ENCODE assay signal across 21 cellular contexts in genomic region chr19:41437944-41438574, GRCh38. TPM values are rescaled to one million over a fixed set of nuclear protein-coding genes. Genes with fewer than 3 reads are reported as not detected.
DNase-seq lines count a peak whose midpoint lies in the region; ATAC-seq and TF ChIP-seq lines count a peak whose summit lies in the region.
"Had no signal": no experiment of that assay in that cellular context is flagged by ENCODE, and none has a peak within 500 bp of the region (broad histone marks: within the 10 kb centered on the region; RNA-seq: fewer than 3 reads in every experiment).

No MANE protein-coding gene starts in this region.

- no peaks in the 10 kb centered on the region for H3K9me3 Mint-ChIP-seq in T-helper 2 cell treated with Interferon-gamma antibody and Interleukin-4, amounts not matched to agents 5 μg/mL and 100 μg/mL, for 36 hours
- H3K9me3 Mint-ChIP-seq in brain: no peaks in the 10 kb centered on the region
- H3K9me3 Mint-ChIP-seq: naive B cell had no signal

- H3K79me2 ChIP-seq in osteoblast (ENCODE audit: insufficient read depth, low read length): peaks cover 3% of the 10 kb centered on the region

- no peaks in the 10 kb centered on the region for H3K9me3 ChIP-seq in osteoblast (ENCODE audit: low read depth, low read length)
- H3K9me3 ChIP-seq: heart left ventricle had no signal

- H4K20me1 ChIP-seq in osteoblast (ENCODE audit: insufficient read depth, low read length): no peaks in the 10 kb centered on the region

- no peak overlapping the region for H3K4me3 Mint-ChIP-seq in T-helper 2 cell treated with Interferon-gamma antibody and Interleukin-4, amounts not matched to agents 5 μg/mL and 100 μg/mL, for 36 hours
- peak overlapping the region in 3 of 5 experiments; percentile 53 to 79 (median 76) for H3K4me3 Mint-ChIP-seq in brain

- no peak for ATAC-seq in HG03045 (IDR thresholded peaks at IDR 0.05; ENCODE audit: unreplicated experiment)
- ATAC-seq: esophagus mucosa, heart left ventricle, left lobe of liver, Panc1 had no signal

- no peaks in the 10 kb centered on the region for H3K27me3 Mint-ChIP-seq in T-helper 2 cell treated with Interferon-gamma antibody and Interleukin-4, amounts not matched to agents 5 μg/mL and 100 μg/mL, for 36 hours (ENCODE audit: low read depth)
- peaks cover 11% of the 10 kb centered on the region for H3K27me3 Mint-ChIP-seq in brain

- H2AFZ ChIP-seq in osteoblast (ENCODE audit: low read length): no peak overlapping the region

- no peak for TF ChIP-seq CTCF in brain (conservative IDR thresholded peaks at IDR 0.05)
- no peak for TF ChIP-seq CTCF in osteoblast (IDR thresholded peaks at IDR 0.05; ENCODE audit: extremely low read depth, low read depth, low read length)

- no peak for DNase-seq in T-helper 2 cell treated with Interferon-gamma antibody and Interleukin-4, amounts not matched to agents 5 μg/mL and 100 μg/mL, for 36 hours (ENCODE audit: low spot score)
- DNase-seq in T-helper 2 cell (no peak), H7 (peak; percentile 32), osteoblast (ENCODE audit: insufficient read length, low spot score, missing footprints) (peak; percentile 45), NCI-H1048 (lab: John Stamatoyannopoulos, UW) (no peak), GM03348 (ENCODE audit: low spot score) (no peak)
- DNase-seq: 8988T; activated CD4-positive, alpha-beta T cell treated with anti-CD3 and anti-CD28 coated beads, Interleukin-2, amount 50 U/mL, for 4 hours; KG1; naive B cell; NCI-H1436; stimulated activated naive CD4-positive, alpha-beta T cell had no signal

- H3K4me1 ChIP-seq in osteoblast (ENCODE audit: insufficient read depth, low read length): peaks cover 5% of the 10 kb centered on the region

- H3K4me2 ChIP-seq in osteoblast (ENCODE audit: insufficient read depth, low read length): no peak overlapping the region

- peak overlapping the region; percentile 18 for H3K27ac Mint-ChIP-seq in T-helper 2 cell treated with Interferon-gamma antibody and Interleukin-4, amounts not matched to agents 5 μg/mL and 100 μg/mL, for 36 hours
- H3K27ac Mint-ChIP-seq in brain: peak overlapping the region in 3 of 5 experiments; percentile 10 to 64 (median 28)

- H3K27ac ChIP-seq in osteoblast (ENCODE audit: low read depth, low read length): no peak overlapping the region
- H3K27ac ChIP-seq: coronary artery had no signal

- peaks cover 23% of the 10 kb centered on the region for H3K4me1 Mint-ChIP-seq in T-helper 2 cell treated with Interferon-gamma antibody and Interleukin-4, amounts not matched to agents 5 μg/mL and 100 μg/mL, for 36 hours (ENCODE audit: low read depth)
- peaks cover 14% of the 10 kb centered on the region for H3K4me1 Mint-ChIP-seq in brain

- no peaks in the 10 kb centered on the region for H3K27me3 ChIP-seq in H7 (ENCODE audit: control insufficient read depth, insufficient read depth, low read length)
- no peaks in the 10 kb centered on the region for H3K27me3 ChIP-seq in osteoblast (ENCODE audit: insufficient read depth, low read length)
- H3K27me3 ChIP-seq: heart left ventricle had no signal

- H3K4me3 ChIP-seq in H7 (ENCODE audit: insufficient read depth, low read depth, low read length) (no peak overlapping the region), osteoblast (ENCODE audit: insufficient read depth, low read length) (no peak overlapping the region)

- H3K36me3 Mint-ChIP-seq in T-helper 2 cell treated with Interferon-gamma antibody and Interleukin-4, amounts not matched to agents 5 μg/mL and 100 μg/mL, for 36 hours (ENCODE audit: low read depth): peaks cover 6% of the 10 kb centered on the region
- peaks cover 16% of the 10 kb centered on the region for H3K36me3 Mint-ChIP-seq in brain

- H3K36me3 ChIP-seq in H7 (replicated peaks; ENCODE audit: control insufficient read depth, insufficient read depth, low read length): peaks cover 4% of the 10 kb centered on the region
- peaks cover 10% of the 10 kb centered on the region for H3K36me3 ChIP-seq in osteoblast (ENCODE audit: insufficient read depth, low read length)

RNA-seq across cellular contexts. Expression of gene DMAC2, which starts 1.7 kb away (rescaled TPM):
- 80.0 and 96.0 TPM in 2 replicates for total RNA-seq in H7 (2014; rRNA removed; shearing (Covaris generic))
- 71.4 TPM for polyA plus RNA-seq in brain (ENCODE audit: insufficient read depth, low read depth, low replicate concordance)
- 27.4 and 30.0 TPM in 2 replicates for total RNA-seq in osteoblast

RNA-seq across cellular contexts. Expression of gene ERICH4, which starts 4.9 kb away (rescaled TPM):
- total RNA-seq in H7 (2014; rRNA removed; shearing (Covaris generic)): not detected in 2 replicates
- polyA plus RNA-seq in brain (ENCODE audit: insufficient read depth, low read depth, low replicate concordance): not detected
- not detected in 2 replicates for total RNA-seq in osteoblast
- total RNA-seq: esophagus mucosa; left lobe of liver; T-helper 2 cell treated with Interferon-gamma antibody and Interleukin-4, amounts not matched to agents 100 ng/mL and 5 ng/mL, for 36 hours had no signal
- polyA plus RNA-seq: adipose tissue had no signal

RNA-seq across cellular contexts. Expression of gene B3GNT8, which starts 10.9 kb away (rescaled TPM):
- 1.9 and 5.3 TPM in 2 replicates for total RNA-seq in H7 (2014; rRNA removed; shearing (Covaris generic))
- polyA plus RNA-seq in brain (ENCODE audit: insufficient read depth, low read depth, low replicate concordance): 0.73 TPM
- total RNA-seq in osteoblast: 0.59 and 0.72 TPM in 2 replicates

RNA-seq across cellular contexts. Expression of gene BCKDHA, which starts 40.4 kb away (rescaled TPM):
- total RNA-seq in H7 (2014; rRNA removed; shearing (Covaris generic)): 36.0 and 53.1 TPM in 2 replicates
- 53.0 TPM for polyA plus RNA-seq in brain (ENCODE audit: insufficient read depth, low read depth, low replicate concordance)
- 33.9 and 37.3 TPM in 2 replicates for total RNA-seq in osteoblast

RNA-seq across cellular contexts. Expression of gene EXOSC5, which starts 40.9 kb away (rescaled TPM):
- total RNA-seq in H7 (2014; rRNA removed; shearing (Covaris generic)): 79.6 and 83.0 TPM in 2 replicates
- polyA plus RNA-seq in brain (ENCODE audit: insufficient read depth, low read depth, low replicate concordance): 46.6 TPM
- 13.3 and 14.5 TPM in 2 replicates for total RNA-seq in osteoblast

Comparison
In these comparisons a context has a peak if more than half of its experiments do, and no peak if none do; other contexts are left out.
1. DNase-seq: peak in H7 (single experiment) and osteoblast (single experiment); none in T-helper 2 cell treated with Interferon-gamma antibody and Interleukin-4, amounts not matched to agents 5 μg/mL and 100 μg/mL, for 36 hours (single experiment), T-helper 2 cell (0 of 5), NCI-H1048 (single experiment) and GM03348 (single experiment).